ENCODE assay signal across 7 cellular contexts in genomic region chr17:42120161-42121065, GRCh38. TPM values are rescaled to one million over a fixed set of nuclear protein-coding genes. Genes with fewer than 3 reads are reported as not detected.
DNase-seq lines count a peak whose midpoint lies in the region; ATAC-seq and FAIRE-seq lines count a peak whose summit lies in the region.
"Had no signal": no experiment of that assay in that cellular context is flagged by ENCODE, and none has a peak within 500 bp of the region (broad histone marks: within the 10 kb centered on the region; RNA-seq: fewer than 3 reads in every experiment).

No MANE protein-coding gene starts in this region.

- ATAC-seq in activated naive CD8-positive, alpha-beta T cell treated with anti-CD3 and anti-CD28 coated beads, Interleukin-2, amount 50 U/mL, for 24 hours = peak; percentile 12

- no peak for FAIRE-seq in frontal cortex (lab: Jason Lieb, UNC)
- FAIRE-seq: A204.1 had no signal

- no peaks in the 10 kb centered on the region for H3K9me3 ChIP-seq in muscle layer of duodenum (ENCODE audit: control insufficient read depth in 1 of 2, low read length in 2 of 2)

- H3K9me3 Mint-ChIP-seq in activated naive CD8-positive, alpha-beta T cell treated with anti-CD3 and anti-CD28 coated beads, Interleukin-2, amount 50 U/mL, for 24 hours = no peaks in the 10 kb centered on the region

- H3K36me3 Mint-ChIP-seq in activated naive CD8-positive, alpha-beta T cell treated with anti-CD3 and anti-CD28 coated beads, Interleukin-2, amount 50 U/mL, for 24 hours (ENCODE audit: low read depth) = peaks cover 23% of the 10 kb centered on the region

- peaks cover 3 to 21% of the 10 kb centered on the region in 2 donors for H3K4me1 ChIP-seq in muscle layer of duodenum (ENCODE audit: control insufficient read depth in 1 of 2, insufficient read depth in 2 of 2, low read length in 2 of 2)

- H3K36me3 ChIP-seq in muscle layer of duodenum (ENCODE audit: control insufficient read depth in 1 of 2, insufficient read depth in 2 of 2, low read length in 2 of 2) = peaks cover under 1 to 26% of the 10 kb centered on the region in 2 donors

- peak overlapping the region; percentile 70 for H3K4me3 Mint-ChIP-seq in activated naive CD8-positive, alpha-beta T cell treated with anti-CD3 and anti-CD28 coated beads, Interleukin-2, amount 50 U/mL, for 24 hours

- H3K27ac ChIP-seq in muscle layer of duodenum (ENCODE audit: low read length) = no peak overlapping the region

- peaks cover 37% of the 10 kb centered on the region for H3K4me1 Mint-ChIP-seq in activated naive CD8-positive, alpha-beta T cell treated with anti-CD3 and anti-CD28 coated beads, Interleukin-2, amount 50 U/mL, for 24 hours

- no peaks in the 10 kb centered on the region for H3K27me3 Mint-ChIP-seq in activated naive CD8-positive, alpha-beta T cell treated with anti-CD3 and anti-CD28 coated beads, Interleukin-2, amount 50 U/mL, for 24 hours

- DNase-seq in DMS 273 (lab: John Stamatoyannopoulos, UW; ENCODE audit: unreplicated experiment) = peak; percentile 51
- DNase-seq in DMS 273 treated with DMSO at 0.1 percent for 48 hours (lab: John Stamatoyannopoulos, UW) = no peak
- peak; percentile 36 for DNase-seq in activated naive CD8-positive, alpha-beta T cell treated with anti-CD3 and anti-CD28 coated beads, Interleukin-2, amount 50 U/mL, for 24 hours
- no peak for DNase-seq in frontal cortex (ENCODE audit: low spot score in 2 of 2)
- DNase-seq in NCI-H2081 treated with DMSO at 0.1 percent for 48 hours (lab: John Stamatoyannopoulos, UW) = no peak

- H3K27ac Mint-ChIP-seq in activated naive CD8-positive, alpha-beta T cell treated with anti-CD3 and anti-CD28 coated beads, Interleukin-2, amount 50 U/mL, for 24 hours = no peak overlapping the region

- peak overlapping the region; percentile 26 to 73 for H3K4me3 ChIP-seq in muscle layer of duodenum (ENCODE audit: low read depth in 1 of 2, low read length in 2 of 2)

- no peaks in the 10 kb centered on the region for H3K27me3 ChIP-seq in muscle layer of duodenum (ENCODE audit: low read depth, low read length)

RNA-seq across cellular contexts. Expression of gene KAT2A, which starts 0.8 kb away (rescaled TPM):
- 10.2 TPM for total RNA-seq in frontal cortex

RNA-seq across cellular contexts. Expression of gene HSPB9, which starts 2.2 kb away (rescaled TPM):
- under 0.01 TPM for total RNA-seq in frontal cortex

RNA-seq across cellular contexts. Expression of gene DHX58, which starts 7.9 kb away (rescaled TPM):
- 0.82 TPM for total RNA-seq in frontal cortex

RNA-seq across cellular contexts. Expression of gene ZNF385C, which starts 22.1 kb away (rescaled TPM):
- total RNA-seq in frontal cortex = 0.41 TPM

RNA-seq across cellular contexts. Expression of gene RAB5C, which starts 34.4 kb away (rescaled TPM):
- total RNA-seq in frontal cortex = 39.1 TPM

Comparison
In these comparisons a context has a peak if more than half of its experiments do, and no peak if none do; other contexts are left out.
1. DNase-seq: peak in DMS 273 (single experiment) and activated naive CD8-positive, alpha-beta T cell treated with anti-CD3 and anti-CD28 coated beads, Interleukin-2, amount 50 U/mL, for 24 hours (single experiment); none in DMS 273 treated with DMSO at 0.1 percent for 48 hours (single experiment), frontal cortex (0 of 2) and NCI-H2081 treated with DMSO at 0.1 percent for 48 hours (single experiment).